In the genomic region with DNA sequence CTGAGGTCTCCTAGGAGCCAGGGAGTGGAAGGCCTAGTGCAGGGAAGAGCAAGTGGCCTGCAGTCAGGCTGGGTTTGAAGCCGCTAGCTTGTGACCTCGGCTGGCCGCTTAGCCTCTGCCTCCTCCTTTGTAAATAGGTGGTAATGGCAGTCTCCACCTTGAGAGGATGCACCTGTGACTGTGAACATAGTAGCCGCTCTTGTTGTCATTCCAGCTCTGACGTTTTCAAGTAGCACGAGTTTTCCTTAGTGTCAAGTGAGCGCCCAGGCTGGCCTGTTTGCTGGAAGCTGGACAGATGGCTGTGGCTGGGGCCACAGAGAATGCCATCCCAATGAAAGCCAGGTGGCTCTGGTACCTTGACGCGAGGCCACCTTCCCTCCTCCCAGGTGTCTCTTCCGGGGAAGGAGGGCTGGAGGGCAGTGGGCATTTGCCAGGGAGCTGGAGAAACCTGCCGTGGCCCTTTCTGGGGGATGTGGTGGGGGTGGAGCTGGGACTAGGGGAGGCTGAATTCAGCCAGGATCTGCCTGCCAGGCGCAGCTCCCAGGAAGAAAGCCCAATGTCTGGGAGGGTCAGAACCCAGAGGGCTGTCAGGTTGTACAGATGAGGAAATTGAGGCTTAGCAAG, we compare ENCODE assay signal across 10 cellular contexts. TPM values are rescaled to one million over a fixed set of nuclear protein-coding genes. Genes with fewer than 3 reads are reported as not detected.
DNase-seq lines count a peak whose midpoint lies in the region; ATAC-seq and TF ChIP-seq lines count a peak whose summit lies in the region.
"Had no signal": no experiment of that assay in that cellular context is flagged by ENCODE, and none has a peak within 500 bp of the region (broad histone marks: within the 10 kb centered on the region; RNA-seq: fewer than 3 reads in every experiment).

No MANE protein-coding gene starts in this region.

- H3K4me1 ChIP-seq in OCI-LY7 (ENCODE audit: insufficient read depth, low read length, poor library complexity, severe bottlenecking) (peaks cover 9% of the 10 kb centered on the region), hepatocyte (ENCODE audit: insufficient read depth) (peaks cover 54% of the 10 kb centered on the region), thoracic aorta (ENCODE audit: control insufficient read depth in 1 of 2, low read depth in 2 of 2) (peaks cover 31 to 64% of the 10 kb centered on the region in 2 donors)

- intact Hi-C loops in OCI-LY7 (cut with micrococcal nuclease; ENCODE audit: unreplicated experiment), result no loop called here

- H3K36me3 ChIP-seq in OCI-LY7 (ENCODE audit: insufficient read depth, low read length) (no peaks in the 10 kb centered on the region), hepatocyte (replicated peaks; ENCODE audit: insufficient read depth, low read depth) (no peaks in the 10 kb centered on the region), thoracic aorta (no peaks in the 10 kb centered on the region)
- H3K36me3 ChIP-seq: pancreas had no signal

- no peak overlapping the region for H3K27ac ChIP-seq in OCI-LY7 (ENCODE audit: low read depth, low read length, poor library complexity, severe bottlenecking)
- H3K27ac ChIP-seq in hepatocyte, result peak overlapping the region; percentile 92
- H3K27ac ChIP-seq in thoracic aorta, result peak overlapping the region; percentile 70 to 80

- peak overlapping the region; percentile 29; the same call in 1 of the 2 replicates for H2AFZ ChIP-seq in OCI-LY7 (ENCODE audit: low read length)
- no peak overlapping the region for H2AFZ ChIP-seq in hepatocyte

- BruUV-seq in OCI-LY7 (replicated peaks; lab: Mats Ljungman, UMichigan), result no TSS peak

- CTCF ChIA-PET in OCI-LY7 (lab: Charles Lee; ENCODE audit: unreplicated experiment), result no interaction called here

- H4K20me1 ChIP-seq in OCI-LY7 (ENCODE audit: insufficient read depth, low read length) (no peaks in the 10 kb centered on the region), hepatocyte (ENCODE audit: insufficient read depth, poor library complexity, severe bottlenecking) (no peaks in the 10 kb centered on the region)

- POLR2A ChIA-PET in OCI-LY7 (lab: Charles Lee), result no interaction called here

- no peak for ATAC-seq in thoracic aorta (ENCODE audit: insufficient number of reproducible peaks, low FRiP score, low read depth)

- DNase-seq in NCI-H748 (lab: John Stamatoyannopoulos, UW; ENCODE audit: unreplicated experiment) (peak; percentile 47), NCI-H748 treated with DMSO at 0.1 percent for 48 hours (lab: John Stamatoyannopoulos, UW) (no peak), OCI-LY7 (ENCODE audit: low spot score) (no peak), hepatocyte (ENCODE audit: low spot score) (no peak), thoracic aorta (ENCODE audit: low spot score) (no peak), iPS-NIHi7 (ENCODE audit: extremely low spot score) (no peak), COLO829 (ENCODE audit: low spot score) (no peak)
- no peak for DNase-seq in activated effector memory CD4-positive, alpha-beta T cell treated with Interleukin-2 at 50 U/mL for 16 hours
- DNase-seq: activated naive CD4-positive, alpha-beta T cell had no signal

- H3K27me3 ChIP-seq in hepatocyte (no peaks in the 10 kb centered on the region), thoracic aorta (replicated peaks; ENCODE audit: insufficient read depth) (no peaks in the 10 kb centered on the region)
- H3K27me3 ChIP-seq: pancreas had no signal

- H3K4me3 ChIP-seq in OCI-LY7 (ENCODE audit: low read depth, low read length, poor library complexity, severe bottlenecking) (no peak overlapping the region), hepatocyte (no peak overlapping the region), thoracic aorta (no peak overlapping the region)
- H3K4me3 ChIP-seq: pancreas had no signal

- H3K9me2 ChIP-seq in OCI-LY7 (ENCODE audit: insufficient read depth, low read length) (no peaks in the 10 kb centered on the region), hepatocyte (replicated peaks; ENCODE audit: insufficient read depth) (no peaks in the 10 kb centered on the region)

- H3K79me2 ChIP-seq in OCI-LY7 (ENCODE audit: insufficient read depth, low read depth, low read length) (no peaks in the 10 kb centered on the region), hepatocyte (peaks cover 24% of the 10 kb centered on the region)

- H3K4me2 ChIP-seq in OCI-LY7 (ENCODE audit: low read length) (0 out of 2 replicates have a peak overlapping the region, but pooled peaks have one; percentile 6), hepatocyte (peak overlapping the region; percentile 99)

- H3K9me3 ChIP-seq in OCI-LY7 (ENCODE audit: low read length) (no peaks in the 10 kb centered on the region), hepatocyte (ENCODE audit: low read depth) (no peaks in the 10 kb centered on the region), thoracic aorta (no peaks in the 10 kb centered on the region)
- H3K9me3 ChIP-seq: pancreas had no signal

- 84% methylated on average over 12 of the region's 12 CpGs for WGBS in hepatocyte (ENCODE audit: low lambda C conversion rate, missing lambda C conversion rate)

- TF ChIP-seq CTCF in OCI-LY7 (conservative IDR thresholded peaks at IDR 0.05; ENCODE audit: low read length) (no peak), hepatocyte (IDR thresholded peaks at IDR 0.05; ENCODE audit: poor library complexity) (no peak), thoracic aorta (IDR thresholded peaks at IDR 0.05) (no peak)

RNA-seq across cellular contexts. Expression of a gene that starts 2.5 kb away (rescaled TPM):
- total RNA-seq in OCI-LY7 (2014; rRNA removed; shearing (Covaris generic)), result 13.6 and 16.3 TPM in 2 replicates
- total RNA-seq in OCI-LY7 (2022) (0.70 and 0.76 TPM in 2 replicates), hepatocyte (292 and 321 TPM in 2 replicates), thoracic aorta (10 to 100 TPM; 65.4 to 81.7 TPM)
- polyA plus RNA-seq in hepatocyte, result 103 and 145 TPM in 2 replicates
